ENCODE assay signal across 10 cellular contexts in genomic region chr7:36129048-36129534, GRCh38. TPM values are rescaled to one million over a fixed set of nuclear protein-coding genes. Genes with fewer than 3 reads are reported as not detected.
DNase-seq lines count a peak whose midpoint lies in the region; ATAC-seq and TF ChIP-seq lines count a peak whose summit lies in the region.
"Had no signal": no experiment of that assay in that cellular context is flagged by ENCODE, and none has a peak within 500 bp of the region (broad histone marks: within the 10 kb centered on the region; RNA-seq: fewer than 3 reads in every experiment).

No MANE protein-coding gene starts in this region.

- CTCF ChIA-PET in CD8-positive, alpha-beta memory T cell (lab: Charles Lee) = no interaction called here

- peak; percentile 25 for DNase-seq in AG08396 (ENCODE audit: low spot score)
- peak; percentile 82 for DNase-seq in NCI-H2171 (lab: John Stamatoyannopoulos, UW)
- DNase-seq in epithelial cell of esophagus (ENCODE audit: low read depth) = peak; percentile 72
- no peak for DNase-seq in stimulated activated CD4-positive, alpha-beta T cell treated with anti-CD3 and anti-CD28 coated beads, Interleukin-4, amount 100 ng/mL, for 4 hours
- DNase-seq in CD8-positive, alpha-beta memory T cell = no peak
- DNase-seq: activated CD4-positive, alpha-beta T cell treated with anti-CD3 and anti-CD28 coated beads, Interleukin-2, amount 50 U/mL, for 4 hours; stimulated activated CD4-positive, alpha-beta T cell treated with anti-CD3 and anti-CD28 coated beads, Interleukin-2, amount 100 ng/mL, for 48 hours had no signal

- H3K27me3 Mint-ChIP-seq in CD8-positive, alpha-beta memory T cell = peaks cover 0 to 3% of the 10 kb centered on the region in 2 donors

- H3K27me3 ChIP-seq in mucosa of rectum (ENCODE audit: control insufficient read depth in 2 of 2, insufficient read depth in 2 of 2, low read length in 2 of 2) = no peaks in the 10 kb centered on the region
- H3K27me3 ChIP-seq in CD8-positive, alpha-beta memory T cell (ENCODE audit: insufficient read depth, low read length, poor library complexity, severe bottlenecking) = no peaks in the 10 kb centered on the region

- H3K27ac ChIP-seq in mucosa of rectum (ENCODE audit: low read depth in 2 of 2, low read length in 2 of 2) = peak overlapping the region; percentile 62 to 89
- H3K27ac ChIP-seq in CD8-positive, alpha-beta memory T cell (ENCODE audit: low read depth, low read length) = no peak overlapping the region

- H3K9me3 ChIP-seq in mucosa of rectum (ENCODE audit: control insufficient read depth in 2 of 2, low read length in 2 of 2) = no peaks in the 10 kb centered on the region
- no peaks in the 10 kb centered on the region for H3K9me3 ChIP-seq in CD8-positive, alpha-beta memory T cell (ENCODE audit: low read length)

- no peaks in the 10 kb centered on the region for H3K4me1 Mint-ChIP-seq in CD8-positive, alpha-beta memory T cell

- H3K36me3 ChIP-seq in mucosa of rectum (ENCODE audit: control insufficient read depth in 2 of 2, insufficient read depth in 2 of 2, low read length in 2 of 2) = no peaks in the 10 kb centered on the region
- no peaks in the 10 kb centered on the region for H3K36me3 ChIP-seq in CD8-positive, alpha-beta memory T cell (ENCODE audit: insufficient read depth, low read length)

- POLR2A ChIA-PET in CD8-positive, alpha-beta memory T cell (lab: Charles Lee) = no interaction called here

- H3K9me3 Mint-ChIP-seq in CD8-positive, alpha-beta memory T cell = peaks cover 0 to 2% (median 2%) of the 10 kb centered on the region in 5 donors

- H3K27ac Mint-ChIP-seq in CD8-positive, alpha-beta memory T cell = no peak overlapping the region

- ATAC-seq in GM18517 (IDR thresholded peaks at IDR 0.05; ENCODE audit: unreplicated experiment) (no peak), GM21737 (IDR thresholded peaks at IDR 0.05; ENCODE audit: unreplicated experiment) (no peak)

- H3K36me3 Mint-ChIP-seq in CD8-positive, alpha-beta memory T cell = peaks cover 0 to 4% (median 0%) of the 10 kb centered on the region in 3 donors

- H3K4me3 ChIP-seq in epithelial cell of esophagus (ENCODE audit: low read length) = no peak overlapping the region
- H3K4me3 ChIP-seq in mucosa of rectum (ENCODE audit: low read length in 2 of 2) = peak overlapping the region; percentile 40 to 49
- no peak overlapping the region for H3K4me3 ChIP-seq in CD8-positive, alpha-beta memory T cell (ENCODE audit: low read length)

- H3K9ac ChIP-seq in mucosa of rectum (ENCODE audit: low read depth in 1 of 2, low read length in 2 of 2) = peak overlapping the region in 1 of 2 donors; percentile 47

- H3K4me1 ChIP-seq in mucosa of rectum (ENCODE audit: control insufficient read depth in 2 of 2, insufficient read depth in 2 of 2, low read length in 2 of 2) = peaks cover 5 to 11% of the 10 kb centered on the region in 2 donors
- no peaks in the 10 kb centered on the region for H3K4me1 ChIP-seq in CD8-positive, alpha-beta memory T cell (ENCODE audit: insufficient read depth, low read length)

- TF ChIP-seq CTCF in epithelial cell of esophagus (IDR thresholded peaks at IDR 0.05; ENCODE audit: insufficient read depth, low read depth, low read length, missing control alignments) = no peak

- no peak overlapping the region for H3K4me3 Mint-ChIP-seq in CD8-positive, alpha-beta memory T cell

RNA-seq across cellular contexts. Expression of gene EEPD1, which starts 24.0 kb away (rescaled TPM):
- under 1 TPM; 0.66 to 0.84 TPM for total RNA-seq in CD8-positive, alpha-beta memory T cell
- polyA plus RNA-seq in CD8-positive, alpha-beta memory T cell = 15.0 TPM

Comparison
In these comparisons a context has a peak if more than half of its experiments do, and no peak if none do; other contexts are left out.
1. DNase-seq: peak in AG08396 (single experiment), NCI-H2171 (single experiment) and epithelial cell of esophagus (single experiment); none in stimulated activated CD4-positive, alpha-beta T cell treated with anti-CD3 and anti-CD28 coated beads, Interleukin-4, amount 100 ng/mL, for 4 hours (0 of 2) and CD8-positive, alpha-beta memory T cell (0 of 5).
2. H3K4me3 ChIP-seq: peak in mucosa of rectum (2 of 2); none in epithelial cell of esophagus (single experiment) and CD8-positive, alpha-beta memory T cell (single experiment).